25 cellular contexts compared by ENCODE assay signal in genomic region chr12:106913456-106913855, GRCh38.
"Had no signal": no experiment of that assay in that cellular context is flagged by ENCODE, and none has a peak within 500 bp of the region (broad histone marks: within the 10 kb centered on the region; RNA-seq: fewer than 3 reads in every experiment).

No MANE protein-coding gene starts in this region.

- H3K27me3 ChIP-seq: brain microvascular endothelial cell, cardiac muscle cell, Peyer's patch, SJCRH30 had no signal

- DNase-seq: activated CD4-positive, alpha-beta memory T cell treated with anti-CD3 and anti-CD28 coated beads for 36 hours; activated CD4-positive, alpha-beta T cell treated with anti-CD3 and anti-CD28 coated beads for 48 hours; activated CD4-positive, CD25-positive, alpha-beta regulatory T cell treated with anti-CD3 and anti-CD28 coated beads, Interleukin-2, amount 50 U/mL, for 72 hours; activated effector memory CD4-positive, alpha-beta T cell treated with anti-CD3 and anti-CD28 coated beads, Interleukin-2, amount 50 U/mL, for 16 hours; activated naive CD4-positive, alpha-beta T cell treated with Interleukin-2 at 50 U/mL for 16 hours; activated T-cell treated with anti-CD3 and anti-CD28 coated beads, Interleukin-2, amount 50 U/mL, for 24 hours; brain microvascular endothelial cell; NCI-H1930; NCI-H2107; NCI-H2171 treated with DMSO at 0.1 percent for 48 hours; NCI-H226; NCI-H510A; NCI-H526 treated with DMSO at 0.1 percent for 48 hours; NCI-H82; Peyer's patch; Right ventricle myocardium superior; SJCRH30; SK-N-SH; T-helper 1 cell; T-helper 9 cell had no signal

- H3K4me3 ChIP-seq: cardiac muscle cell, Peyer's patch, SJCRH30 had no signal

- H3K27ac Mint-ChIP-seq: activated CD4-positive, alpha-beta memory T cell treated with anti-CD3 and anti-CD28 coated beads for 36 hours; activated naive CD4-positive, alpha-beta T cell treated with anti-CD3 and anti-CD28 coated beads, Interleukin-2, amount 50 U/mL, for 72 hours; activated T-cell treated with anti-CD3 and anti-CD28 coated beads, Interleukin-2, amount 50 U/mL, for 24 hours; WTC11 had no signal

- H3K4me3 Mint-ChIP-seq: activated CD4-positive, alpha-beta memory T cell treated with anti-CD3 and anti-CD28 coated beads for 36 hours; activated T-cell treated with anti-CD3 and anti-CD28 coated beads, Interleukin-2, amount 50 U/mL, for 24 hours; WTC11 had no signal

- H3K9me3 ChIP-seq: Peyer's patch, SJCRH30, SK-N-SH had no signal

- H3K4me1 ChIP-seq: Peyer's patch, SJCRH30 had no signal

- H3K9me3 Mint-ChIP-seq: activated CD4-positive, alpha-beta memory T cell treated with anti-CD3 and anti-CD28 coated beads for 36 hours; activated naive CD4-positive, alpha-beta T cell treated with anti-CD3 and anti-CD28 coated beads, Interleukin-2, amount 50 U/mL, for 72 hours; activated T-cell treated with anti-CD3 and anti-CD28 coated beads, Interleukin-2, amount 50 U/mL, for 24 hours; WTC11 had no signal

- H3K27me3 Mint-ChIP-seq: activated CD4-positive, alpha-beta memory T cell treated with anti-CD3 and anti-CD28 coated beads for 36 hours; activated T-cell treated with anti-CD3 and anti-CD28 coated beads, Interleukin-2, amount 50 U/mL, for 24 hours had no signal

- H3K36me3 ChIP-seq: brain microvascular endothelial cell, cardiac muscle cell, Peyer's patch, SJCRH30 had no signal

- H3K36me3 Mint-ChIP-seq: activated CD4-positive, alpha-beta memory T cell treated with anti-CD3 and anti-CD28 coated beads for 36 hours; activated naive CD4-positive, alpha-beta T cell treated with anti-CD3 and anti-CD28 coated beads, Interleukin-2, amount 50 U/mL, for 72 hours; WTC11 had no signal

- H3K4me2 ChIP-seq: KMS-11, SK-N-SH had no signal

- H3K9ac ChIP-seq: KMS-11, SK-N-SH had no signal

- ATAC-seq: activated naive CD4-positive, alpha-beta T cell treated with anti-CD3 and anti-CD28 coated beads, Interleukin-2, amount 50 U/mL, for 72 hours; WTC11 had no signal

- H3K27ac ChIP-seq: brain microvascular endothelial cell, cardiac muscle cell, KMS-11, Peyer's patch, RWPE1, SJCRH30 had no signal
